2 cellular contexts compared by ENCODE assay signal in genomic region chr15:41599061-41599460, GRCh38.
A peak's percentile ranks its signal among the peaks of the same experiment; 100 is the strongest.
TF ChIP-seq lines count a peak whose summit lies in the region.

No MANE protein-coding gene starts in this region.

TF ChIP-seq in HepG2, 621 proteins besides CTCF, POLR2A, EP300 and RAD21:
- TF ChIP-seq TMF1 (CRISPR knock-in tag; IDR thresholded peaks at IDR 0.05; ENCODE audit: low read depth) (no peak), MAFK (conservative IDR thresholded peaks at IDR 0.05 in 1 of 2, IDR thresholded peaks at IDR 0.05 in 1 of 2; ENCODE audit: low read length in 2 of 2) (peak in 1 of 2 experiments; percentile 35; a peak in 3 of 4 replicates), MAFF (IDR thresholded peaks at IDR 0.05; ENCODE audit: low read depth, low read length) (0 out of 2 replicates have a peak, but pooled peaks have one; percentile 20)
- TF ChIP-seq, protein P1, sequence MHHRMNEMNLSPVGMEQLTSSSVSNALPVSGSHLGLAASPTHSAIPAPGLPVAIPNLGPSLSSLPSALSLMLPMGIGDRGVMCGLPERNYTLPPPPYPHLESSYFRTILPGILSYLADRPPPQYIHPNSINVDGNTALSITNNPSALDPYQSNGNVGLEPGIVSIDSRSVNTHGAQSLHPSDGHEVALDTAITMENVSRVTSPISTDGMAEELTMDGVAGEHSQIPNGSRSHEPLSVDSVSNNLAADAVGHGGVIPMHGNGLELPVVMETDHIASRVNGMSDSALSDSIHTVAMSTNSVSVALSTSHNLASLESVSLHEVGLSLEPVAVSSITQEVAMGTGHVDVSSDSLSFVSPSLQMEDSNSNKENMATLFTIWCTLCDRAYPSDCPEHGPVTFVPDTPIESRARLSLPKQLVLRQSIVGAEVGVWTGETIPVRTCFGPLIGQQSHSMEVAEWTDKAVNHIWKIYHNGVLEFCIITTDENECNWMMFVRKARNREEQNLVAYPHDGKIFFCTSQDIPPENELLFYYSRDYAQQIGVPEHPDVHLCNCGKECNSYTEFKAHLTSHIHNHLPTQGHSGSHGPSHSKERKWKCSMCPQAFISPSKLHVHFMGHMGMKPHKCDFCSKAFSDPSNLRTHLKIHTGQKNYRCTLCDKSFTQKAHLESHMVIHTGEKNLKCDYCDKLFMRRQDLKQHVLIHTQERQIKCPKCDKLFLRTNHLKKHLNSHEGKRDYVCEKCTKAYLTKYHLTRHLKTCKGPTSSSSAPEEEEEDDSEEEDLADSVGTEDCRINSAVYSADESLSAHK (CRISPR knock-in tag; IDR thresholded peaks at IDR 0.05; ENCODE audit: borderline replicate concordance), result no peak

TF ChIP-seq in GM12878, 131 proteins besides CTCF, POLR2A, EP300 and RAD21:
- TF ChIP-seq LARP7 (IDR thresholded peaks at IDR 0.05) (no peak), MTA3 (IDR thresholded peaks at IDR 0.05; ENCODE audit: borderline replicate concordance, low read length) (no peak), BCL11A (IDR thresholded peaks at IDR 0.05; ENCODE audit: low read depth, low read length) (no peak), NR2C2 (IDR thresholded peaks at IDR 0.05; ENCODE audit: borderline replicate concordance, control insufficient read depth, insufficient read length, low read depth) (no peak), STAT1 (conservative IDR thresholded peaks at IDR 0.05) (no peak), ZNF217 (IDR thresholded peaks at IDR 0.05) (no peak), BHLHE40 (IDR thresholded peaks at IDR 0.05; ENCODE audit: borderline replicate concordance in 1 of 2, low read depth in 2 of 2, low read length in 1 of 2) (no peak), ATF7 (IDR thresholded peaks at IDR 0.05; ENCODE audit: low read depth) (no peak)
- TF ChIP-seq, protein P2, sequence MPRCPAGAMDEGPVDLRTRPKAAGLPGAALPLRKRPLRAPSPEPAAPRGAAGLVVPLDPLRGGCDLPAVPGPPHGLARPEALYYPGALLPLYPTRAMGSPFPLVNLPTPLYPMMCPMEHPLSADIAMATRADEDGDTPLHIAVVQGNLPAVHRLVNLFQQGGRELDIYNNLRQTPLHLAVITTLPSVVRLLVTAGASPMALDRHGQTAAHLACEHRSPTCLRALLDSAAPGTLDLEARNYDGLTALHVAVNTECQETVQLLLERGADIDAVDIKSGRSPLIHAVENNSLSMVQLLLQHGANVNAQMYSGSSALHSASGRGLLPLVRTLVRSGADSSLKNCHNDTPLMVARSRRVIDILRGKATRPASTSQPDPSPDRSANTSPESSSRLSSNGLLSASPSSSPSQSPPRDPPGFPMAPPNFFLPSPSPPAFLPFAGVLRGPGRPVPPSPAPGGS (IDR thresholded peaks at IDR 0.05; ENCODE audit: borderline replicate concordance, insufficient read depth, low read depth, low read length, poor library complexity, severe bottlenecking), result no peak
